ENCODE assay signal across 11 cellular contexts in the genomic region with DNA sequence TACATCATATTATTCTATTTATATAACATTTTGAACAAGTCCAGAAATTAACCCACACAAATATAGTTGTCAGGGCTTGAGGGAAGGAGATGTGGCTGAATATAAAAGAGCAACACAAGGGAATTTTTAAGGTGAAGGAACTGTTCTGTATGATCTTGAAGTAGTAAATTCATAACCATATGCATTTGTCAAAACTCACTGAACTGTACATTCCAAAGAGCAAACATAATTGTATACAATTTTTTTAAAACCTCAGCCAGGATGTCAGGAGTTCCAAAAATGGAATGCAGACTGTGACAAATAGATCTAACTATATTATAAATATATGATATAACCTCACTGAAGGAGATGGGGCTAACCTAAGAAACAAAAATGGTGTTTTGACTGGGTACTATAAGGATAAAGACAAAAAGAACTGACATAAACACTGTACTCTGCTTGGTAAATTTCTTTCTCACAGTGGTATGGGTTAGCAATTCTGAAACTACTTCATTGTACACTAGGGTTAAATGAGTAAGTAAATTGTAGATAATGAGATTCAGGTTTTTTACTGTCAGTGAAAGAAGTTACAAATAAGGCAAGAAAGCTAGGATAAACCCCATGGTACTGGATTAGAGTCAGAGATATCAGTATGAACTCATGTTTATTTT. TPM values are rescaled to one million over a fixed set of nuclear protein-coding genes. Genes with fewer than 3 reads are reported as not detected.
A peak's percentile ranks its signal among the peaks of the same experiment; 100 is the strongest.
DNase-seq lines count a peak whose midpoint lies in the region; ATAC-seq and TF ChIP-seq lines count a peak whose summit lies in the region.
"Had no signal": no experiment of that assay in that cellular context is flagged by ENCODE, and none has a peak within 500 bp of the region (broad histone marks: within the 10 kb centered on the region; RNA-seq: fewer than 3 reads in every experiment).

No MANE protein-coding gene starts in this region.

- H3K4me1 ChIP-seq in SJCRH30 (peaks cover 9% of the 10 kb centered on the region), HAP-1 (peaks cover 4% of the 10 kb centered on the region), neural progenitor cell (peaks cover 22% of the 10 kb centered on the region)

- in situ Hi-C loops in brain microvascular endothelial cell (cut with HindIII; ENCODE audit: low pct_ligation_motif_present, low sequenced_read_pairs), result no loop called here
- in situ Hi-C loops in HAP-1 (cut with MboI; ENCODE audit: low sequenced_read_pairs), result no loop called here

- peaks cover 95% of the 10 kb centered on the region for H3K79me2 ChIP-seq in neural progenitor cell (ENCODE audit: low read depth)

- peaks cover 5% of the 10 kb centered on the region for H4K20me1 ChIP-seq in neural progenitor cell (ENCODE audit: low read depth)

- H3K4me1 Mint-ChIP-seq in neural progenitor cell, result no peaks in the 10 kb centered on the region

- H3K27ac Mint-ChIP-seq in neural progenitor cell, result no peak overlapping the region

- ATAC-seq in GM18520 (IDR thresholded peaks at IDR 0.05; ENCODE audit: unreplicated experiment), result peak; percentile 96
- ATAC-seq in HG03060 (IDR thresholded peaks at IDR 0.05; ENCODE audit: low read depth, unreplicated experiment), result peak; percentile 93
- ATAC-seq: HepG2 had no signal

- no peak overlapping the region for H3K4me3 ChIP-seq in brain microvascular endothelial cell (ENCODE audit: low read depth, low read length)
- H3K4me3 ChIP-seq in SJCRH30, result no peak overlapping the region
- no peak overlapping the region for H3K4me3 ChIP-seq in HAP-1
- no peak overlapping the region for H3K4me3 ChIP-seq in neural progenitor cell
- H3K4me3 ChIP-seq: lung had no signal

- H3K27ac ChIP-seq in brain microvascular endothelial cell, result peak overlapping the region; percentile 57
- H3K27ac ChIP-seq in SJCRH30, result no peak overlapping the region
- H3K27ac ChIP-seq in neural progenitor cell, result no peak overlapping the region

- H3K4me2 ChIP-seq in neural progenitor cell, result no peak overlapping the region

- H3K27me3 Mint-ChIP-seq in neural progenitor cell (ENCODE audit: insufficient read depth, low read depth), result no peaks in the 10 kb centered on the region

- peaks cover 5% of the 10 kb centered on the region for H3K36me3 Mint-ChIP-seq in neural progenitor cell

- no peaks in the 10 kb centered on the region; the same call in 1 of the 2 replicates for H3K9me3 ChIP-seq in SJCRH30 (replicated peaks)
- no peaks in the 10 kb centered on the region for H3K9me3 ChIP-seq in HAP-1
- no peaks in the 10 kb centered on the region for H3K9me3 ChIP-seq in neural progenitor cell (ENCODE audit: low read depth)

- H3K36me3 ChIP-seq in brain microvascular endothelial cell (replicated peaks) (no peaks in the 10 kb centered on the region), SJCRH30 (no peaks in the 10 kb centered on the region), HAP-1 (replicated peaks) (no peaks in the 10 kb centered on the region), neural progenitor cell (no peaks in the 10 kb centered on the region)

- H3K4me3 Mint-ChIP-seq in neural progenitor cell, result no peak overlapping the region

- H3K27me3 ChIP-seq in brain microvascular endothelial cell (replicated peaks) (no peaks in the 10 kb centered on the region), SJCRH30 (no peaks in the 10 kb centered on the region), HAP-1 (ENCODE audit: low read depth) (no peaks in the 10 kb centered on the region), neural progenitor cell (no peaks in the 10 kb centered on the region)

- H3F3A ChIP-seq in neural progenitor cell (ENCODE audit: low read depth), result no peaks in the 10 kb centered on the region

- H3K9me3 Mint-ChIP-seq in neural progenitor cell, result no peaks in the 10 kb centered on the region

- H3K9ac ChIP-seq in neural progenitor cell, result no peak overlapping the region

- no peak overlapping the region for H2AFZ ChIP-seq in neural progenitor cell (replicated peaks)

- no peak for TF ChIP-seq CTCF in GM20000 (IDR thresholded peaks at IDR 0.05; ENCODE audit: extremely low read depth, missing control alignments)
- TF ChIP-seq CTCF in brain microvascular endothelial cell (IDR thresholded peaks at IDR 0.05; ENCODE audit: low read depth, low read length, missing control alignments), result no peak
- no peak for TF ChIP-seq CTCF in neural progenitor cell (IDR thresholded peaks at IDR 0.05)

- peak; percentile 14 for DNase-seq in GM20000 (ENCODE audit: low spot score)
- DNase-seq in brain microvascular endothelial cell, result no peak
- no peak for DNase-seq in SJCRH30
- DNase-seq in HAP-1 (ENCODE audit: low spot score in 2 of 2), result no peak
- DNase-seq in neural progenitor cell (ENCODE audit: low spot score), result no peak
- DNase-seq in GDM1 (lab: John Stamatoyannopoulos, UW), result no peak
- DNase-seq: amniotic stem cell had no signal

RNA-seq across cellular contexts. Expression of gene GOLGB1, which starts 14.4 kb away (rescaled TPM):
- 31.6 and 33.9 TPM in 2 replicates for total RNA-seq in SJCRH30 (2014; rRNA removed; shearing (Covaris generic))
- 35.2 and 52.5 TPM in 2 replicates for total RNA-seq in neural progenitor cell (ENCODE audit: low replicate concordance)
